ENCODE assay signal across 15 cellular contexts in the genomic region with DNA sequence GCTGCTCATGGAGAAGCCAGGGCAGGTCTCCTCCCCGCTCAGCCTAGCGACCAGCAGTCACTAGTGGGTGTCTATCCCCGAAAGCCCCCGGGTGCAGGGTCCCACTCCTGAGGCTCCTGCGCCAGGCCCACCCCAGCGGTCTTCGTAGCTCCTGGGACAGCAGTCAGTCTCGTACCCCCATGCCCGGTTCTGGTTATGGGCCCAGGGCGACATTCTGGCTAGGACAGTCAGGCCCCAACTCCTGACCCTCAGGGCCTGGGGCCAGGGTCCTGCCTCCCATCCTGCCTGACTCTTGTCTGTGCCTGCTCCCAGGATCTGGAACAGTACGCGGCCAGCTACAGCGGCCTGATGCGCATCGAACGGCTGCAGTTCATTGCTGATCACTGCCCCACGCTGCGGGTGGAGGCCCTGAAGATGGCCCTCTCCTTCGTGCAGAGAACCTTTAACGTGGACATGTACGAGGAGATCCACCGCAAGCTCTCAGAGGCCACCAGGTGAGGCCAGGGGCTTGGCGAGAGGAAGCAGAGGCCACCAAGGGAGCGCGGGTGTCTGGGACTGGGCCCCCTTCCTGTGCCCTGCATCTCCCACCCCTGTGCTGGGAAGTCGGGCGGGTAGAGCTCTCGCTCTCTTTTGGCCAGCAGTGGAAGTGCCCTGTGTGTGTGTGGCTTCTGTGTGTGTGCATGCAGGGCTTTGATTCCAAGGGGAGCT. TPM values are rescaled to one million over a fixed set of nuclear protein-coding genes. Genes with fewer than 3 reads are reported as not detected.
DNase-seq lines count a peak whose midpoint lies in the region; ATAC-seq and TF ChIP-seq lines count a peak whose summit lies in the region.
"Had no signal": no experiment of that assay in that cellular context is flagged by ENCODE, and none has a peak within 500 bp of the region (broad histone marks: within the 10 kb centered on the region; RNA-seq: fewer than 3 reads in every experiment).

No MANE protein-coding gene starts in this region.

- peaks cover 54% of the 10 kb centered on the region for H3K36me3 ChIP-seq in OCI-LY1 (ENCODE audit: insufficient read depth, low read length)
- no peaks in the 10 kb centered on the region for H3K36me3 ChIP-seq in uterus

- peak overlapping the region; percentile 84 for H3K4me3 Mint-ChIP-seq in activated naive CD4-positive, alpha-beta T cell treated with anti-CD3 and anti-CD28 coated beads for 36 hours
- peak overlapping the region; percentile 85 for H3K4me3 Mint-ChIP-seq in endothelial cell (ENCODE audit: unreplicated experiment)
- H3K4me3 Mint-ChIP-seq in stimulated activated effector memory CD8-positive, alpha-beta T cell treated with anti-CD3 and anti-CD28 coated beads, Interleukin-12 subunit alpha, Interleukin-12 subunit beta, amount 100 ng/mL, for 72 hours = peak overlapping the region; percentile 72

- CTCF ChIA-PET in activated naive CD4-positive, alpha-beta T cell treated with anti-CD3 and anti-CD28 coated beads for 36 hours (lab: Charles Lee) = interaction anchor here (0.6 kb wide), 1 partner anchor 15 kb away, joined by 3 read pairs; no protein-coding TSS in a partner anchor

- H3K4me2 ChIP-seq in OCI-LY1 (ENCODE audit: low read length) = no peak overlapping the region; the same call in 1 of the 2 replicates

- no peaks in the 10 kb centered on the region for H3F3A ChIP-seq in OCI-LY1 (ENCODE audit: insufficient read depth, low read length)

- no peak for TF ChIP-seq CTCF in OCI-LY1 (IDR thresholded peaks at IDR 0.05; ENCODE audit: low read length)
- no peak for TF ChIP-seq CTCF in endothelial cell (IDR thresholded peaks at IDR 0.05; ENCODE audit: unreplicated experiment)
- TF ChIP-seq CTCF in uterus (IDR thresholded peaks at IDR 0.05) = no peak

- H3K27me3 Mint-ChIP-seq in activated naive CD4-positive, alpha-beta T cell treated with anti-CD3 and anti-CD28 coated beads for 36 hours (ENCODE audit: low read depth) = no peaks in the 10 kb centered on the region
- peaks cover 11% of the 10 kb centered on the region for H3K27me3 Mint-ChIP-seq in endothelial cell (ENCODE audit: unreplicated experiment)

- no peak overlapping the region for H3K9ac ChIP-seq in OCI-LY1 (ENCODE audit: low read length)

- peaks cover 2% of the 10 kb centered on the region for H3K36me3 Mint-ChIP-seq in activated naive CD4-positive, alpha-beta T cell treated with anti-CD3 and anti-CD28 coated beads for 36 hours (ENCODE audit: low read depth)
- H3K36me3 Mint-ChIP-seq in endothelial cell (ENCODE audit: low read depth, unreplicated experiment) = no peaks in the 10 kb centered on the region
- H3K36me3 Mint-ChIP-seq in stimulated activated effector memory CD8-positive, alpha-beta T cell treated with anti-CD3 and anti-CD28 coated beads, Interleukin-12 subunit alpha, Interleukin-12 subunit beta, amount 100 ng/mL, for 72 hours = peaks cover 15% of the 10 kb centered on the region

- peak overlapping the region; percentile 100 for H3K4me3 ChIP-seq in OCI-LY1 (ENCODE audit: low read depth, low read length, poor library complexity, severe bottlenecking)
- no peak overlapping the region for H3K4me3 ChIP-seq in uterus
- H3K4me3 ChIP-seq: cardiac muscle cell had no signal

- no peaks in the 10 kb centered on the region for H4K20me1 ChIP-seq in OCI-LY1 (ENCODE audit: insufficient read depth, low read length)

- no peak overlapping the region for H3K27ac Mint-ChIP-seq in activated naive CD4-positive, alpha-beta T cell treated with anti-CD3 and anti-CD28 coated beads for 36 hours
- no peak overlapping the region for H3K27ac Mint-ChIP-seq in endothelial cell (ENCODE audit: unreplicated experiment)
- H3K27ac Mint-ChIP-seq in stimulated activated effector memory CD8-positive, alpha-beta T cell treated with anti-CD3 and anti-CD28 coated beads, Interleukin-12 subunit alpha, Interleukin-12 subunit beta, amount 100 ng/mL, for 72 hours = peak overlapping the region; percentile 37

- H3K27me3 ChIP-seq in OCI-LY1 (ENCODE audit: insufficient read depth, low read length) = no peaks in the 10 kb centered on the region
- no peaks in the 10 kb centered on the region for H3K27me3 ChIP-seq in uterus
- H3K27me3 ChIP-seq: cardiac muscle cell, pancreas, SJCRH30 had no signal

- ATAC-seq in stimulated activated effector memory CD8-positive, alpha-beta T cell treated with anti-CD3 and anti-CD28 coated beads, Interleukin-12 subunit alpha, Interleukin-12 subunit beta, amount 100 ng/mL, for 72 hours = no peak
- ATAC-seq in GM19463 (IDR thresholded peaks at IDR 0.05; ENCODE audit: unreplicated experiment) = no peak
- ATAC-seq: pancreas had no signal

- no peaks in the 10 kb centered on the region for H3K9me3 Mint-ChIP-seq in activated naive CD4-positive, alpha-beta T cell treated with anti-CD3 and anti-CD28 coated beads for 36 hours
- no peaks in the 10 kb centered on the region for H3K9me3 Mint-ChIP-seq in endothelial cell (ENCODE audit: unreplicated experiment)
- no peaks in the 10 kb centered on the region for H3K9me3 Mint-ChIP-seq in stimulated activated effector memory CD8-positive, alpha-beta T cell treated with anti-CD3 and anti-CD28 coated beads, Interleukin-12 subunit alpha, Interleukin-12 subunit beta, amount 100 ng/mL, for 72 hours

- no peak for TF ChIP-seq POLR2A in uterus (IDR thresholded peaks at IDR 0.05)

- H3K79me2 ChIP-seq in OCI-LY1 (ENCODE audit: insufficient read depth, low read length) = 0 out of 2 replicates have a peak, but pooled peaks cover 4% of the 10 kb centered on the region

- intact Hi-C loops in activated naive CD4-positive, alpha-beta T cell treated with anti-CD3 and anti-CD28 coated beads for 36 hours (cut with micrococcal nuclease) = no loop called here
- intact Hi-C loops in uterus (cut with DNase I; ENCODE audit: low total_unique reads) = no loop called here

- no peaks in the 10 kb centered on the region for H3K9me3 ChIP-seq in OCI-LY1 (ENCODE audit: low read length)
- no peaks in the 10 kb centered on the region for H3K9me3 ChIP-seq in uterus
- H3K9me3 ChIP-seq: pancreas, SJCRH30, thoracic aorta had no signal

- H3K27ac ChIP-seq in OCI-LY1 (ENCODE audit: low read depth, low read length, poor library complexity, severe bottlenecking) = no peak overlapping the region
- no peak overlapping the region for H3K27ac ChIP-seq in uterus
- H3K27ac ChIP-seq: cardiac muscle cell, pancreas, SJCRH30, thoracic aorta had no signal

- no peak overlapping the region for H2AFZ ChIP-seq in OCI-LY1 (ENCODE audit: low read length)

- H3K9me2 ChIP-seq in OCI-LY1 (ENCODE audit: low read depth, low read length) = no peaks in the 10 kb centered on the region

- peaks cover 22% of the 10 kb centered on the region for H3K4me1 Mint-ChIP-seq in activated naive CD4-positive, alpha-beta T cell treated with anti-CD3 and anti-CD28 coated beads for 36 hours (ENCODE audit: low read depth)
- H3K4me1 Mint-ChIP-seq in endothelial cell (ENCODE audit: unreplicated experiment) = no peaks in the 10 kb centered on the region
- peaks cover 22% of the 10 kb centered on the region for H3K4me1 Mint-ChIP-seq in stimulated activated effector memory CD8-positive, alpha-beta T cell treated with anti-CD3 and anti-CD28 coated beads, Interleukin-12 subunit alpha, Interleukin-12 subunit beta, amount 100 ng/mL, for 72 hours

- H3K4me1 ChIP-seq in OCI-LY1 (ENCODE audit: insufficient read depth, low read length, severe bottlenecking) (peaks cover 27% of the 10 kb centered on the region), uterus (peaks cover 0 to 28% of the 10 kb centered on the region in 2 donors)

- DNase-seq in activated naive CD4-positive, alpha-beta T cell treated with anti-CD3 and anti-CD28 coated beads for 36 hours = no peak
- DNase-seq in activated naive CD4-positive, alpha-beta T cell (lab: John Stamatoyannopoulos, UW) = no peak
- DNase-seq in endothelial cell (ENCODE audit: low spot score) = no peak
- DNase-seq in stimulated activated effector memory CD8-positive, alpha-beta T cell treated with anti-CD3 and anti-CD28 coated beads, Interleukin-12 subunit alpha, Interleukin-12 subunit beta, amount 100 ng/mL, for 72 hours (ENCODE audit: low spot score in 2 of 2) = no peak
- DNase-seq in SHP77 (lab: John Stamatoyannopoulos, UW) = no peak
- no peak for DNase-seq in uterus
- DNase-seq: kidney glomerular epithelial cell; NCI-H2227 treated with DMSO at 0.1 percent for 48 hours; SJCRH30; stimulated activated CD4-positive, alpha-beta T cell treated with anti-CD3 and anti-CD28 coated beads, Interleukin-4, amount 100 ng/mL, for 24 hours had no signal

RNA-seq across cellular contexts. Expression of gene GPS1, which starts 2.0 kb away (rescaled TPM):
- total RNA-seq in activated naive CD4-positive, alpha-beta T cell treated with anti-CD3 and anti-CD28 coated beads for 36 hours = 10 to 100 TPM; 91.0 to 91.3 TPM
- 80.0 TPM for total RNA-seq in endothelial cell (ENCODE audit: unreplicated experiment)
- 100 to 1,000 TPM in 1 of 4 donors, 10 to 100 TPM in 3; 76.0 to 326 (median 85.6) TPM for total RNA-seq in uterus

RNA-seq across cellular contexts. Expression of gene RFNG, which starts 2.1 kb away (rescaled TPM):
- 10 to 100 TPM; 17.6 to 18.0 TPM for total RNA-seq in activated naive CD4-positive, alpha-beta T cell treated with anti-CD3 and anti-CD28 coated beads for 36 hours
- 19.7 TPM for total RNA-seq in endothelial cell (ENCODE audit: unreplicated experiment)
- total RNA-seq in uterus = 10 to 100 TPM; 11.8 to 33.7 (median 23.3) TPM

RNA-seq across cellular contexts. Expression of gene DUS1L, which starts 11.9 kb away (rescaled TPM):
- 100 to 1,000 TPM; 132 to 133 TPM for total RNA-seq in activated naive CD4-positive, alpha-beta T cell treated with anti-CD3 and anti-CD28 coated beads for 36 hours
- total RNA-seq in endothelial cell (ENCODE audit: unreplicated experiment) (74.1 TPM), uterus (10 to 100 TPM; 30.2 to 70.6 (median 46.5) TPM)

RNA-seq across cellular contexts. Expression of gene DCXR, which starts 16.2 kb away (rescaled TPM):
- 100 to 1,000 TPM; 139 to 146 TPM for total RNA-seq in activated naive CD4-positive, alpha-beta T cell treated with anti-CD3 and anti-CD28 coated beads for 36 hours
- 30.8 TPM for total RNA-seq in endothelial cell (ENCODE audit: unreplicated experiment)
- total RNA-seq in uterus = 100 to 1,000 TPM in 1 of 4 donors, 10 to 100 TPM in 3; 23.8 to 125 (median 67.5) TPM

RNA-seq across cellular contexts. Expression of gene RAC3, which starts 22.2 kb away (rescaled TPM):
- 1 to 10 TPM; 4.5 to 4.8 TPM for total RNA-seq in activated naive CD4-positive, alpha-beta T cell treated with anti-CD3 and anti-CD28 coated beads for 36 hours
- 24.0 TPM for total RNA-seq in endothelial cell (ENCODE audit: unreplicated experiment)
- total RNA-seq in uterus = 1 to 10 TPM in 1 of 4 donors, under 1 TPM in 1, not detected in 2; 0.91 to 8.4 TPM
